Comparison of ENCODE assay signal across 8 cellular contexts in genomic region chr9:99118782-99119466, GRCh38. TPM values are rescaled to one million over a fixed set of nuclear protein-coding genes. Genes with fewer than 3 reads are reported as not detected.
DNase-seq lines count a peak whose midpoint lies in the region; ATAC-seq and TF ChIP-seq lines count a peak whose summit lies in the region.

No MANE protein-coding gene starts in this region.

- 89 to 95% methylated on average over 7 of the region's 7 CpGs for WGBS in thyroid gland, 2 donors
- WGBS in neuronal stem cell (ENCODE audit: extremely low coverage in 2 of 2, insufficient read length in 2 of 2, insufficient replicate concordance in 1 of 2), 2 donors, result no CpG with 5 or more reads among the region's 7 CpGs
- no CpG with 5 or more reads among the region's 7 CpGs for WGBS in H9 (ENCODE audit: extremely low coverage, insufficient read length, low lambda C conversion rate)

- H2BK20ac ChIP-seq in H9 (ENCODE audit: low read depth, low read length, poor library complexity, severe bottlenecking), result no peak overlapping the region

- DNase-seq in T follicular helper cell (ENCODE audit: low read depth), result peak; percentile 22
- DNase-seq in effector CD4-positive, alpha-beta T cell, result peak; percentile 16
- DNase-seq in thyroid gland, result no peak
- DNase-seq in posterior vena cava (ENCODE audit: low spot score), result no peak
- DNase-seq in neuronal stem cell (ENCODE audit: low spot score), result no peak
- no peak for DNase-seq in H9

- TF ChIP-seq POLR2A in thyroid gland (IDR thresholded peaks at IDR 0.05), result no peak

- H3K27me3 ChIP-seq in thyroid gland (no peaks in the 10 kb centered on the region), neuronal stem cell (ENCODE audit: control insufficient read depth in 3 of 3, insufficient read depth in 3 of 3, low read depth in 1 of 3, low read length in 3 of 3) (no peaks in the 10 kb centered on the region), H9 (ENCODE audit: insufficient read depth, low read length) (no peaks in the 10 kb centered on the region)

- H3K4me3 ChIP-seq in thyroid gland (replicated peaks in 1 of 3), result no peak overlapping the region
- H3K4me3 ChIP-seq in neuronal stem cell (ENCODE audit: low read length in 2 of 2), result no peak overlapping the region

- no peak overlapping the region for H2AFZ ChIP-seq in neuronal stem cell (ENCODE audit: low read length)
- no peak overlapping the region for H2AFZ ChIP-seq in H9 (ENCODE audit: low read length)

- intact Hi-C loops in thyroid gland (cut with DNase I) (no loop called here), posterior vena cava (cut with DNase I) (no loop called here)

- no peaks in the 10 kb centered on the region for H4K20me1 ChIP-seq in H9 (ENCODE audit: control insufficient read depth, insufficient read depth, insufficient read length)

- peaks cover 0 to 6% (median 0%) of the 10 kb centered on the region in 3 experiments; a peak in 1 of 7 replicates for H3K36me3 Mint-ChIP-seq in H9 (ENCODE audit: insufficient read depth in 1 of 3, low read depth in 3 of 3)

- peaks cover 1 to 3% of the 10 kb centered on the region in 2 donors for H3K4me1 ChIP-seq in thyroid gland
- peaks cover 2% of the 10 kb centered on the region in 2 donors for H3K4me1 ChIP-seq in neuronal stem cell (ENCODE audit: control insufficient read depth in 2 of 2, insufficient read depth in 1 of 2, low read depth in 1 of 2, low read length in 2 of 2)
- H3K4me1 ChIP-seq in H9 (ENCODE audit: insufficient read depth, low read length), result peaks cover 3% of the 10 kb centered on the region; the same call in 1 of the 2 replicates

- H3K4me1 Mint-ChIP-seq in H9, result peaks cover 24 to 31% of the 10 kb centered on the region in 2 experiments

- H2AK5ac ChIP-seq in neuronal stem cell (ENCODE audit: low read depth, low read length) (no peak overlapping the region), H9 (ENCODE audit: insufficient read length, low read length) (no peak overlapping the region)

- peaks cover 11% of the 10 kb centered on the region; the same call in 1 of the 2 replicates for H3K79me2 ChIP-seq in H9 (ENCODE audit: insufficient read depth, low read length)

- H4K5ac ChIP-seq in H9 (ENCODE audit: insufficient read length, low read depth, low read length), result no peak overlapping the region

- H3K4me3 Mint-ChIP-seq in H9, result no peak overlapping the region

- no peak overlapping the region for H4K91ac ChIP-seq in neuronal stem cell (ENCODE audit: low read depth, low read length, poor library complexity)
- H4K91ac ChIP-seq in H9 (ENCODE audit: insufficient read length, low read depth, low read length), result no peak overlapping the region

- H4K8ac ChIP-seq in neuronal stem cell (ENCODE audit: low read depth, low read length) (no peak overlapping the region), H9 (replicated peaks; ENCODE audit: insufficient read length, low read depth, low read length) (no peak overlapping the region)

- H3K56ac ChIP-seq in H9 (ENCODE audit: insufficient read length, low read depth, low read length), result no peak overlapping the region

- H3K79me1 ChIP-seq in neuronal stem cell (ENCODE audit: low read depth, low read length) (no peaks in the 10 kb centered on the region), H9 (ENCODE audit: insufficient read depth, low read depth, low read length, poor library complexity, severe bottlenecking) (peaks cover 10% of the 10 kb centered on the region)

- no peaks in the 10 kb centered on the region for H3K9me3 ChIP-seq in thyroid gland
- H3K9me3 ChIP-seq in neuronal stem cell (replicated peaks in 1 of 2; ENCODE audit: control insufficient read depth in 2 of 2, insufficient read depth in 1 of 2, low read depth in 1 of 2, low read length in 2 of 2), result no peaks in the 10 kb centered on the region
- H3K9me3 ChIP-seq in H9 (ENCODE audit: control insufficient read depth, low read depth, low read length), result no peaks in the 10 kb centered on the region

- no peak overlapping the region for H2BK5ac ChIP-seq in neuronal stem cell (ENCODE audit: low read length)
- no peak overlapping the region for H2BK5ac ChIP-seq in H9 (ENCODE audit: insufficient read length, low read length)

- no peak overlapping the region for H2BK120ac ChIP-seq in neuronal stem cell (ENCODE audit: low read depth, low read length)
- no peak overlapping the region for H2BK120ac ChIP-seq in H9 (ENCODE audit: low read depth, low read length, poor library complexity, severe bottlenecking)

- H3K27ac Mint-ChIP-seq in H9, result peak overlapping the region in 1 of 3 experiments; percentile 1; a peak in 1 of 7 replicates

- H3K27ac ChIP-seq in thyroid gland (no peak overlapping the region), neuronal stem cell (replicated peaks; ENCODE audit: low read length) (no peak overlapping the region), H9 (ENCODE audit: insufficient read length, low read depth, low read length) (no peak overlapping the region)

- H3K18ac ChIP-seq in neuronal stem cell (ENCODE audit: low read length) (no peak overlapping the region), H9 (ENCODE audit: insufficient read length, low read depth, low read length) (no peak overlapping the region)

- H2BK12ac ChIP-seq in neuronal stem cell (ENCODE audit: low read length) (no peak overlapping the region), H9 (ENCODE audit: insufficient read length, low read depth, low read length) (no peak overlapping the region)

- no peaks in the 10 kb centered on the region for H3K23me2 ChIP-seq in H9 (ENCODE audit: insufficient read length, low read depth, low read length, poor library complexity, severe bottlenecking)

- H3T11ph ChIP-seq in H9 (ENCODE audit: low read length), result no peak overlapping the region

- no peaks in the 10 kb centered on the region for H3K27me3 Mint-ChIP-seq in H9 (ENCODE audit: low read depth)

- H2BK15ac ChIP-seq in neuronal stem cell (ENCODE audit: low read length) (no peak overlapping the region), H9 (ENCODE audit: low read depth, low read length) (no peak overlapping the region)

- H3K4ac ChIP-seq in neuronal stem cell (ENCODE audit: low read length), result no peak overlapping the region
- H3K4ac ChIP-seq in H9 (ENCODE audit: low read depth, low read length), result no peak overlapping the region

- H3K14ac ChIP-seq in neuronal stem cell (ENCODE audit: low read length) (no peak overlapping the region), H9 (ENCODE audit: insufficient read depth, low read length) (no peak overlapping the region)

- H3K4me2 ChIP-seq in neuronal stem cell (ENCODE audit: insufficient read depth, low read length, poor library complexity, severe bottlenecking) (no peak overlapping the region), H9 (ENCODE audit: insufficient read depth, insufficient read length, low read length) (no peak overlapping the region)

- no peaks in the 10 kb centered on the region for H3K36me3 ChIP-seq in thyroid gland
- H3K36me3 ChIP-seq in neuronal stem cell (replicated peaks in 1 of 2; ENCODE audit: control insufficient read depth in 2 of 2, insufficient read depth in 2 of 2, low read length in 2 of 2), result peaks cover 0 to 8% of the 10 kb centered on the region in 2 donors

- no peak overlapping the region for H3K9ac ChIP-seq in neuronal stem cell (ENCODE audit: low read depth, low read length, poor library complexity)
- no peak overlapping the region for H3K9ac ChIP-seq in H9 (ENCODE audit: extremely low read depth, insufficient read length, low read length)

- H3K9me3 Mint-ChIP-seq in H9, result no peaks in the 10 kb centered on the region

- no peak for TF ChIP-seq CTCF in thyroid gland (IDR thresholded peaks at IDR 0.05)
- no peak for TF ChIP-seq CTCF in H9 (conservative IDR thresholded peaks at IDR 0.05)

- peak; percentile 99 for ATAC-seq in GM19025 (IDR thresholded peaks at IDR 0.05; ENCODE audit: low read depth, unreplicated experiment)
- peak; percentile 65 for ATAC-seq in HG02970 (IDR thresholded peaks at IDR 0.05; ENCODE audit: low FRiP score, unreplicated experiment)

- H3K23ac ChIP-seq in neuronal stem cell (ENCODE audit: low read depth, low read length, poor library complexity) (no peak overlapping the region), H9 (ENCODE audit: insufficient read length, low read depth, low read length) (no peak overlapping the region)

RNA-seq across cellular contexts. Expression of gene TGFBR1, which starts 14.0 kb away (rescaled TPM):
- total RNA-seq in thyroid gland (10 to 100 TPM; 18.6 to 36.7 (median 28.5) TPM), posterior vena cava (10 to 100 TPM; 85.0 to 91.6 TPM), H9 (2021) (48.6 and 59.3 TPM in 2 replicates)
- polyA plus RNA-seq in neuronal stem cell (2013, experiment 1 of 2), result 44.9 TPM
- 47.8 TPM for polyA plus RNA-seq in neuronal stem cell (2013, experiment 2 of 2)

Comparison
In these comparisons a context has a peak if more than half of its experiments do, and no peak if none do; other contexts are left out.
1. DNase-seq: peak in T follicular helper cell (single experiment) and effector CD4-positive, alpha-beta T cell (single experiment); none in thyroid gland (0 of 2), posterior vena cava (single experiment), neuronal stem cell (single experiment) and H9 (single experiment).